1 cellular context compared by ENCODE assay signal in the genomic region with DNA sequence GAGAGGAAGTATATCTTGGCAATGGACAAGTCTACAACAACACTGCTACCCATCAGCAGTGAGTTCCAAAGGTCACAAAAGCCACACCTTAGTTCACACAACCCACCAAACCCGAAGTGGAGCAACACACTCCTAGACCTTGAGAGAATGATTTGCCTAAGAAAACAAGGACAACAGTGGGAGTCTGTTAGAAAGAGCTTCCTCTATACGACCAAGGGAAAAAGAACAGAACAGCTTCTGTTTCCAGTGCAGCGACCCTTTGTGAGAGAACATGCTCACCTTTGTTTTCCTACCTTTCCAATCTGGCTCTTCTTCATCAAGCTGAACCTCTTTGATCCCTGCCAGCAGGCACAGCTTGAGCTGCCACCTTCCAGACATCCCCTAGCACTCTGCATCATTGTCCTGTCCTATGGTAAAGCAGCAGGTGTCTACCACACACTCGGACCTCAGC.
TF ChIP-seq lines count a peak whose summit lies in the region.

No MANE protein-coding gene starts in this region.

TF ChIP-seq in HepG2, 621 proteins besides CTCF, POLR2A, EP300 and RAD21 (continued from another document and continues in another):
- TF ChIP-seq ZNF44 (CRISPR knock-in tag; IDR thresholded peaks at IDR 0.05) (no peak), MEF2D (CRISPR knock-in tag; IDR thresholded peaks at IDR 0.05) (0 out of 2 replicates have a peak, but pooled peaks have one; percentile 18), KLF16 (CRISPR knock-in tag; IDR thresholded peaks at IDR 0.05) (no peak; a peak in 2 of 4 replicates), ZNF672 (CRISPR knock-in tag; IDR thresholded peaks at IDR 0.05) (no peak), ZNF776 (CRISPR knock-in tag; IDR thresholded peaks at IDR 0.05) (no peak), BCL6 (CRISPR knock-in tag; IDR thresholded peaks at IDR 0.05) (peak; percentile 82), KAT8 (CRISPR knock-in tag; IDR thresholded peaks at IDR 0.05) (peak; percentile 28; the same call in 1 of the 2 replicates), MED1 (CRISPR knock-in tag; IDR thresholded peaks at IDR 0.05) (peak; percentile 82), AKAP8 (CRISPR knock-in tag; IDR thresholded peaks at IDR 0.05) (no peak), KMT2B (CRISPR knock-in tag; IDR thresholded peaks at IDR 0.05) (peak; percentile 55; the same call in 1 of the 2 replicates), ZNF687 (CRISPR knock-in tag; IDR thresholded peaks at IDR 0.05) (no peak), ZNF124 (CRISPR knock-in tag; IDR thresholded peaks at IDR 0.05) (0 out of 2 replicates have a peak, but pooled peaks have one; percentile 76), ARID2 (CRISPR knock-in tag; IDR thresholded peaks at IDR 0.05; ENCODE audit: borderline replicate concordance) (no peak), SRSF4 (IDR thresholded peaks at IDR 0.05; ENCODE audit: low read depth, low read length, poor library complexity, severe bottlenecking) (no peak), ZNF414 (CRISPR knock-in tag; IDR thresholded peaks at IDR 0.05) (no peak), ZNF644 (CRISPR knock-in tag; IDR thresholded peaks at IDR 0.05; ENCODE audit: low read depth) (peak; percentile 98), SP5 (CRISPR knock-in tag; IDR thresholded peaks at IDR 0.05; ENCODE audit: borderline replicate concordance, low read depth) (peak; percentile 56; the same call in 1 of the 2 replicates), NFIB (CRISPR knock-in tag; IDR thresholded peaks at IDR 0.05; ENCODE audit: borderline replicate concordance) (no peak), ZNF317 (CRISPR knock-in tag; IDR thresholded peaks at IDR 0.05) (no peak), BORCS8-MEF2B (CRISPR knock-in tag; IDR thresholded peaks at IDR 0.05) (0 out of 2 replicates have a peak, but pooled peaks have one; percentile 46), GATAD2A (CRISPR knock-in tag; IDR thresholded peaks at IDR 0.05) (peak; percentile 96), ZNF724P (CRISPR knock-in tag; IDR thresholded peaks at IDR 0.05; ENCODE audit: borderline replicate concordance) (no peak), TARDBP (CRISPR knock-in tag; IDR thresholded peaks at IDR 0.05) (peak; percentile 46; the same call in 1 of the 2 replicates), ZNF205 (CRISPR knock-in tag; IDR thresholded peaks at IDR 0.05) (peak; percentile 35; the same call in 1 of the 2 replicates), CSRNP2 (CRISPR knock-in tag; conservative IDR thresholded peaks at IDR 0.05; ENCODE audit: low read depth) (no peak), ZNF326 (CRISPR knock-in tag; IDR thresholded peaks at IDR 0.05; ENCODE audit: borderline replicate concordance) (no peak), TBL1XR1 (IDR thresholded peaks at IDR 0.05; ENCODE audit: borderline replicate concordance, low read length, partially characterized antibody) (peak; percentile 52), HIC2 (CRISPR knock-in tag; IDR thresholded peaks at IDR 0.05; ENCODE audit: low read depth) (no peak), FOXP4 (CRISPR knock-in tag; IDR thresholded peaks at IDR 0.05) (peak; percentile 85), ARNTL (CRISPR knock-in tag; IDR thresholded peaks at IDR 0.05) (no peak), SIX1 (CRISPR knock-in tag; IDR thresholded peaks at IDR 0.05; ENCODE audit: borderline replicate concordance) (peak; percentile 42; the same call in 1 of the 2 replicates), ZNF530 (CRISPR knock-in tag; IDR thresholded peaks at IDR 0.05; ENCODE audit: low read depth) (no peak), ZNF549 (CRISPR knock-in tag; IDR thresholded peaks at IDR 0.05) (no peak), MIER2 (CRISPR knock-in tag; IDR thresholded peaks at IDR 0.05) (peak; percentile 74; the same call in 1 of the 2 replicates)
- TF ChIP-seq, protein P1, sequence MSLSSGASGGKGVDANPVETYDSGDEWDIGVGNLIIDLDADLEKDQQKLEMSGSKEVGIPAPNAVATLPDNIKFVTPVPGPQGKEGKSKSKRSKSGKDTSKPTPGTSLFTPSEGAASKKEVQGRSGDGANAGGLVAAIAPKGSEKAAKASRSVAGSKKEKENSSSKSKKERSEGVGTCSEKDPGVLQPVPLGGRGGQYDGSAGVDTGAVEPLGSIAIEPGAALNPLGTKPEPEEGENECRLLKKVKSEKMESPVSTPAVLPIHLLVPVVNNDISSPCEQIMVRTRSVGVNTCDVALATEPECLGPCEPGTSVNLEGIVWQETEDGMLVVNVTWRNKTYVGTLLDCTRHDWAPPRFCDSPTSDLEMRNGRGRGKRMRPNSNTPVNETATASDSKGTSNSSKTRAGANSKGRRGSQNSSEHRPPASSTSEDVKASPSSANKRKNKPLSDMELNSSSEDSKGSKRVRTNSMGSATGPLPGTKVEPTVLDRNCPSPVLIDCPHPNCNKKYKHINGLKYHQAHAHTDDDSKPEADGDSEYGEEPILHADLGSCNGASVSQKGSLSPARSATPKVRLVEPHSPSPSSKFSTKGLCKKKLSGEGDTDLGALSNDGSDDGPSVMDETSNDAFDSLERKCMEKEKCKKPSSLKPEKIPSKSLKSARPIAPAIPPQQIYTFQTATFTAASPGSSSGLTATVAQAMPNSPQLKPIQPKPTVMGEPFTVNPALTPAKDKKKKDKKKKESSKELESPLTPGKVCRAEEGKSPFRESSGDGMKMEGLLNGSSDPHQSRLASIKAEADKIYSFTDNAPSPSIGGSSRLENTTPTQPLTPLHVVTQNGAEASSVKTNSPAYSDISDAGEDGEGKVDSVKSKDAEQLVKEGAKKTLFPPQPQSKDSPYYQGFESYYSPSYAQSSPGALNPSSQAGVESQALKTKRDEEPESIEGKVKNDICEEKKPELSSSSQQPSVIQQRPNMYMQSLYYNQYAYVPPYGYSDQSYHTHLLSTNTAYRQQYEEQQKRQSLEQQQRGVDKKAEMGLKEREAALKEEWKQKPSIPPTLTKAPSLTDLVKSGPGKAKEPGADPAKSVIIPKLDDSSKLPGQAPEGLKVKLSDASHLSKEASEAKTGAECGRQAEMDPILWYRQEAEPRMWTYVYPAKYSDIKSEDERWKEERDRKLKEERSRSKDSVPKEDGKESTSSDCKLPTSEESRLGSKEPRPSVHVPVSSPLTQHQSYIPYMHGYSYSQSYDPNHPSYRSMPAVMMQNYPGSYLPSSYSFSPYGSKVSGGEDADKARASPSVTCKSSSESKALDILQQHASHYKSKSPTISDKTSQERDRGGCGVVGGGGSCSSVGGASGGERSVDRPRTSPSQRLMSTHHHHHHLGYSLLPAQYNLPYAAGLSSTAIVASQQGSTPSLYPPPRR (CRISPR knock-in tag; IDR thresholded peaks at IDR 0.05; ENCODE audit: borderline replicate concordance), result peak; percentile 75
- TF ChIP-seq, protein P2, sequence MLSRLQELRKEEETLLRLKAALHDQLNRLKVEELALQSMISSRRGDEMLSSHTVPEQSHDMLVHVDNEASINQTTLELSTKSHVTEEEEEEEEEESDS (CRISPR knock-in tag; IDR thresholded peaks at IDR 0.05; ENCODE audit: borderline replicate concordance), result no peak
- TF ChIP-seq, protein P3, sequence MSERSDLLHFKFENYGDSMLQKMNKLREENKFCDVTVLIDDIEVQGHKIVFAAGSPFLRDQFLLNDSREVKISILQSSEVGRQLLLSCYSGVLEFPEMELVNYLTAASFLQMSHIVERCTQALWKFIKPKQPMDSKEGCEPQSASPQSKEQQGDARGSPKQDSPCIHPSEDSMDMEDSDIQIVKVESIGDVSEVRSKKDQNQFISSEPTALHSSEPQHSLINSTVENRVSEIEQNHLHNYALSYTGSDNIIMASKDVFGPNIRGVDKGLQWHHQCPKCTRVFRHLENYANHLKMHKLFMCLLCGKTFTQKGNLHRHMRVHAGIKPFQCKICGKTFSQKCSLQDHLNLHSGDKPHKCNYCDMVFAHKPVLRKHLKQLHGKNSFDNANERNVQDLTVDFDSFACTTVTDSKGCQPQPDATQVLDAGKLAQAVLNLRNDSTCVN (CRISPR knock-in tag; IDR thresholded peaks at IDR 0.05; ENCODE audit: borderline replicate concordance), result peak; percentile 77; the same call in 1 of the 2 replicates
- TF ChIP-seq, protein P4, sequence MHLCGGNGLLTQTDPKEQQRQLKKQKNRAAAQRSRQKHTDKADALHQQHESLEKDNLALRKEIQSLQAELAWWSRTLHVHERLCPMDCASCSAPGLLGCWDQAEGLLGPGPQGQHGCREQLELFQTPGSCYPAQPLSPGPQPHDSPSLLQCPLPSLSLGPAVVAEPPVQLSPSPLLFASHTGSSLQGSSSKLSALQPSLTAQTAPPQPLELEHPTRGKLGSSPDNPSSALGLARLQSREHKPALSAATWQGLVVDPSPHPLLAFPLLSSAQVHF (CRISPR knock-in tag; IDR thresholded peaks at IDR 0.05), result no peak
- TF ChIP-seq, protein P5, sequence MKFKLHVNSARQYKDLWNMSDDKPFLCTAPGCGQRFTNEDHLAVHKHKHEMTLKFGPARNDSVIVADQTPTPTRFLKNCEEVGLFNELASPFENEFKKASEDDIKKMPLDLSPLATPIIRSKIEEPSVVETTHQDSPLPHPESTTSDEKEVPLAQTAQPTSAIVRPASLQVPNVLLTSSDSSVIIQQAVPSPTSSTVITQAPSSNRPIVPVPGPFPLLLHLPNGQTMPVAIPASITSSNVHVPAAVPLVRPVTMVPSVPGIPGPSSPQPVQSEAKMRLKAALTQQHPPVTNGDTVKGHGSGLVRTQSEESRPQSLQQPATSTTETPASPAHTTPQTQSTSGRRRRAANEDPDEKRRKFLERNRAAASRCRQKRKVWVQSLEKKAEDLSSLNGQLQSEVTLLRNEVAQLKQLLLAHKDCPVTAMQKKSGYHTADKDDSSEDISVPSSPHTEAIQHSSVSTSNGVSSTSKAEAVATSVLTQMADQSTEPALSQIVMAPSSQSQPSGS (CRISPR knock-in tag; IDR thresholded peaks at IDR 0.05), result peak; percentile 49; the same call in 1 of the 2 replicates
